ENCODE assay signal across 8 cellular contexts in genomic region chr6:149746147-149746946, GRCh38. TPM values are rescaled to one million over a fixed set of nuclear protein-coding genes. Genes with fewer than 3 reads are reported as not detected.
DNase-seq lines count a peak whose midpoint lies in the region; ATAC-seq, FAIRE-seq and TF ChIP-seq lines count a peak whose summit lies in the region.

Gene NUP43, minus strand, starts transcription at chr6:149746529. Its CDS starts 34 bp downstream, at chr6:149746495.

- intact Hi-C loops in T-helper 2 cell treated with Interferon-gamma antibody and Interleukin-4, amounts not matched to agents 100 ng/mL and 5 ng/mL, for 36 hours (cut with micrococcal nuclease) = loop anchor here (1.0 to 5.0 kb wide), 4 partner anchors 28 to 429 kb away; partner anchors contain the start of genes GINM1, LATS1, LRP11 and TAB2

- peak; percentile 85 for DNase-seq in NCI-H1694 treated with DMSO at 0.1 percent for 48 hours (lab: John Stamatoyannopoulos, UW)
- DNase-seq in astrocyte (ENCODE audit: low read depth) = peak; percentile 93
- peak; percentile 92 for DNase-seq in hepatocyte (ENCODE audit: low spot score)
- peak; percentile 80 for DNase-seq in retinal pigment epithelial cell (ENCODE audit: low read depth)
- DNase-seq in cortex of kidney (lab: John Stamatoyannopoulos, UW) = no peak

- peak within 1 kb of the TSS; percentile 97 for H3K4me3 Mint-ChIP-seq in astrocyte (ENCODE audit: unreplicated experiment)

- no peaks in the 10 kb centered on the region for H3K9me3 ChIP-seq in astrocyte (ENCODE audit: insufficient read depth, low read depth, low read length)
- no peaks in the 10 kb centered on the region for H3K9me3 ChIP-seq in hepatocyte (ENCODE audit: low read depth)

- H2AFZ ChIP-seq in astrocyte (ENCODE audit: low read depth, low read length) = peak within 1 kb of the TSS; percentile 87
- H2AFZ ChIP-seq in hepatocyte = peak within 1 kb of the TSS; percentile 97

- peaks cover 5% of the 10 kb centered on the region for H3K36me3 ChIP-seq in astrocyte (ENCODE audit: insufficient read depth, low read length)
- no peaks in the 10 kb centered on the region for H3K36me3 ChIP-seq in hepatocyte (replicated peaks; ENCODE audit: insufficient read depth, low read depth)

- no peak for FAIRE-seq in astrocyte (lab: Jason Lieb, UNC)

- peak within 1 kb of the TSS; percentile 73 for H3K27ac ChIP-seq in astrocyte (ENCODE audit: low read depth, low read length)
- H3K27ac ChIP-seq in hepatocyte = peak within 1 kb of the TSS; percentile 72

- H3K9me2 ChIP-seq in hepatocyte (replicated peaks; ENCODE audit: insufficient read depth) = no peaks in the 10 kb centered on the region

- peaks cover 2% of the 10 kb centered on the region for H3K36me3 Mint-ChIP-seq in astrocyte (ENCODE audit: low read depth, unreplicated experiment)

- TF ChIP-seq CTCF in astrocyte (IDR thresholded peaks at IDR 0.05; ENCODE audit: insufficient read depth, low read depth, low read length) (peak; percentile 35), hepatocyte (IDR thresholded peaks at IDR 0.05; ENCODE audit: poor library complexity) (peak; percentile 44), retinal pigment epithelial cell (conservative IDR thresholded peaks at IDR 0.05; ENCODE audit: low read depth, low read length) (peak; percentile 45)

- 6% methylated on average over 41 of the region's 41 CpGs for WGBS in hepatocyte (ENCODE audit: low lambda C conversion rate, missing lambda C conversion rate)

- H3K4me1 ChIP-seq in astrocyte (ENCODE audit: insufficient read depth, low read length) = peaks cover 9% of the 10 kb centered on the region
- peaks cover 5% of the 10 kb centered on the region for H3K4me1 ChIP-seq in hepatocyte (ENCODE audit: insufficient read depth)

- peaks cover 5% of the 10 kb centered on the region for H3K4me1 Mint-ChIP-seq in astrocyte (ENCODE audit: low read depth, unreplicated experiment)

- peak within 1 kb of the TSS; percentile 69 for H3K27ac Mint-ChIP-seq in astrocyte (ENCODE audit: unreplicated experiment)

- peaks cover 43% of the 10 kb centered on the region for H3K79me2 ChIP-seq in astrocyte (ENCODE audit: insufficient read depth, low read length)
- peaks cover 37% of the 10 kb centered on the region for H3K79me2 ChIP-seq in hepatocyte

- peak within 1 kb of the TSS; percentile 95 for H3K9ac ChIP-seq in astrocyte (ENCODE audit: low read length)

- H3K27me3 ChIP-seq in astrocyte (ENCODE audit: insufficient read depth, low read length) (no peaks in the 10 kb centered on the region), hepatocyte (no peaks in the 10 kb centered on the region)

- peak; percentile 53 for ATAC-seq in HG02884 (IDR thresholded peaks at IDR 0.05; ENCODE audit: unreplicated experiment)

- H3K4me3 ChIP-seq in astrocyte (ENCODE audit: insufficient read depth, low read depth, low read length) (peak within 1 kb of the TSS; percentile 97), hepatocyte (peak within 1 kb of the TSS; percentile 62), retinal pigment epithelial cell (ENCODE audit: low read length) (peak within 1 kb of the TSS; percentile 97)

- H3K9me3 Mint-ChIP-seq in astrocyte (ENCODE audit: unreplicated experiment) = no peaks in the 10 kb centered on the region

- H4K20me1 ChIP-seq in astrocyte (ENCODE audit: insufficient read depth, low read length) (peaks cover 13% of the 10 kb centered on the region), hepatocyte (ENCODE audit: insufficient read depth, poor library complexity, severe bottlenecking) (no peaks in the 10 kb centered on the region)

- no peaks in the 10 kb centered on the region for H3K27me3 Mint-ChIP-seq in astrocyte (ENCODE audit: low read depth, unreplicated experiment)

- H3K4me2 ChIP-seq in astrocyte (ENCODE audit: low read length) (peak within 1 kb of the TSS; percentile 91), hepatocyte (peak within 1 kb of the TSS; percentile 74)

- TF ChIP-seq POLR2A in GM15510 (IDR thresholded peaks at IDR 0.05; ENCODE audit: borderline replicate concordance, extremely low read depth, insufficient read length) = peak; percentile 76

RNA-seq across cellular contexts. Expression of gene NUP43, which starts in this region (rescaled TPM):
- 69.2 and 72.2 TPM in 2 replicates for total RNA-seq in T-helper 2 cell treated with Interferon-gamma antibody and Interleukin-4, amounts not matched to agents 100 ng/mL and 5 ng/mL, for 36 hours
- 38.2 and 39.7 TPM in 2 replicates for total RNA-seq in astrocyte
- total RNA-seq in hepatocyte = 33.6 and 37.2 TPM in 2 replicates
- 7.0 and 9.8 TPM in 2 replicates for polyA plus RNA-seq in hepatocyte
